In genomic region chr17:45317113-45317820, GRCh38 we compare ENCODE assay signal across 8 cellular contexts. TPM values are rescaled to one million over a fixed set of nuclear protein-coding genes. Genes with fewer than 3 reads are reported as not detected.
DNase-seq lines count a peak whose midpoint lies in the region; ATAC-seq and TF ChIP-seq lines count a peak whose summit lies in the region.

No MANE protein-coding gene starts in this region.

- peaks cover 11 to 46% (median 33%) of the 10 kb centered on the region in 4 donors for H3K4me1 ChIP-seq in liver (ENCODE audit: control insufficient read depth in 4 of 4, insufficient read depth in 4 of 4, low read length in 3 of 4)

- peaks cover 6% of the 10 kb centered on the region for H3K36me3 Mint-ChIP-seq in CD4-positive, alpha-beta T cell (ENCODE audit: low read depth)

- H3K9ac ChIP-seq in liver (ENCODE audit: low read depth in 1 of 2, low read length in 2 of 2) = peak overlapping the region; percentile 55 to 67

- peak overlapping the region; percentile 51 for H3K27ac ChIP-seq in CD4-positive, alpha-beta T cell (ENCODE audit: low read depth, low read length)
- H3K27ac ChIP-seq in liver (ENCODE audit: low read depth in 1 of 2, low read length in 2 of 2) = peak overlapping the region; percentile 88 to 92

- no peaks in the 10 kb centered on the region for H3K27me3 Mint-ChIP-seq in CD4-positive, alpha-beta T cell

- peak in 1 of 2 donors; percentile 38 for TF ChIP-seq RAD21 in liver (IDR thresholded peaks at IDR 0.05)

- H3K36me3 ChIP-seq in liver (ENCODE audit: control insufficient read depth in 4 of 4, insufficient read depth in 3 of 4, low read depth in 1 of 4, low read length in 3 of 4) = no peaks in the 10 kb centered on the region

- POLR2A ChIA-PET in CD4-positive, alpha-beta T cell (lab: Charles Lee) = interaction anchor here (0.5 to 6.1 kb wide), 40 partner anchors 9 to 1101 kb away, joined by 3 to 61 read pairs (median 5); partner anchors contain the start of genes ACBD4, DBF4B, EFTUD2 and FMNL1

- intact Hi-C loops in CD4-positive, alpha-beta T cell (cut with DNase I, micrococcal nuclease) = loop anchor here (2.0 to 5.0 kb wide), 9 partner anchors 38 to 255 kb away; partner anchors contain the start of genes HEXIM1 (in 1 of the 2), HEXIM2 (in 1 of the 2) and NMT1 (in 1 of the 2)

- peak; percentile 83 for ATAC-seq in CD4-positive, alpha-beta T cell (ENCODE audit: poor library complexity)
- peak; percentile 61 for ATAC-seq in GM19438 (IDR thresholded peaks at IDR 0.05; ENCODE audit: low read depth, unreplicated experiment)
- ATAC-seq in HG03571 (IDR thresholded peaks at IDR 0.05; ENCODE audit: unreplicated experiment) = peak; percentile 70

- peak overlapping the region; percentile 85 for H3K27ac Mint-ChIP-seq in CD4-positive, alpha-beta T cell

- H3K4me3 ChIP-seq in liver (ENCODE audit: low read depth in 1 of 3, low read length in 3 of 3) = peak overlapping the region; percentile 15 to 76 (median 42)

- no peaks in the 10 kb centered on the region for H3K9me3 Mint-ChIP-seq in CD4-positive, alpha-beta T cell

- no peaks in the 10 kb centered on the region for H3K9me3 ChIP-seq in CD4-positive, alpha-beta T cell (ENCODE audit: control insufficient read depth, low read length)
- no peaks in the 10 kb centered on the region for H3K9me3 ChIP-seq in liver (ENCODE audit: control insufficient read depth in 4 of 4, low read length in 3 of 4)

- peak; percentile 99 to 100 (median 100) for DNase-seq in CD4-positive, alpha-beta T cell
- DNase-seq in NCI-H774 (lab: John Stamatoyannopoulos, UW) (peak; percentile 100), dermis microvascular lymphatic vessel endothelial cell (ENCODE audit: low read depth in 2 of 2) (peak; percentile 100)
- peak; percentile 99 for DNase-seq in activated CD4-positive, alpha-beta T cell treated with anti-CD3 and anti-CD28 coated beads, Interleukin-2, amount 50 U/mL, for 48 hours
- peak; percentile 99 for DNase-seq in stimulated activated CD4-positive, alpha-beta T cell treated with anti-CD3 and anti-CD28 coated beads, Interleukin-4, amount 100 ng/mL, for 1 hour

- CTCF ChIA-PET in CD4-positive, alpha-beta T cell (lab: Charles Lee) = interaction anchor here (0.6 to 5.1 kb wide), 18 partner anchors 8 to 894 kb away, joined by 3 to 48 read pairs (median 5); partner anchors contain the start of genes ACBD4 and HEXIM1

- H3K4me1 Mint-ChIP-seq in CD4-positive, alpha-beta T cell (ENCODE audit: low read depth) = peaks cover 88% of the 10 kb centered on the region

- under 1% methylated on average over 53 of the region's 53 CpGs for WGBS in liver

- no peak for TF ChIP-seq CTCF in CD4-positive, alpha-beta T cell (IDR thresholded peaks at IDR 0.05)
- TF ChIP-seq CTCF in liver (IDR thresholded peaks at IDR 0.05; ENCODE audit: low read depth, low read length, missing input control) = no peak

- H3K4me3 Mint-ChIP-seq in CD4-positive, alpha-beta T cell = peak overlapping the region; percentile 98

- no peaks in the 10 kb centered on the region for H3K27me3 ChIP-seq in CD4-positive, alpha-beta T cell (ENCODE audit: control insufficient read depth, insufficient read depth, low read length)
- no peaks in the 10 kb centered on the region for H3K27me3 ChIP-seq in liver (ENCODE audit: control insufficient read depth in 4 of 4, insufficient read depth in 4 of 4, low read length in 3 of 4)

TF ChIP-seq in liver, 16 proteins besides CTCF, POLR2A, EP300 and RAD21:
- TF ChIP-seq HNF4G (IDR thresholded peaks at IDR 0.05) = no peak
- TF ChIP-seq ATF3 (IDR thresholded peaks at IDR 0.05) = no peak
- TF ChIP-seq EGR1 (IDR thresholded peaks at IDR 0.05; ENCODE audit: low read depth in 2 of 2) = peak; percentile 13 to 81
- TF ChIP-seq, protein P1, sequence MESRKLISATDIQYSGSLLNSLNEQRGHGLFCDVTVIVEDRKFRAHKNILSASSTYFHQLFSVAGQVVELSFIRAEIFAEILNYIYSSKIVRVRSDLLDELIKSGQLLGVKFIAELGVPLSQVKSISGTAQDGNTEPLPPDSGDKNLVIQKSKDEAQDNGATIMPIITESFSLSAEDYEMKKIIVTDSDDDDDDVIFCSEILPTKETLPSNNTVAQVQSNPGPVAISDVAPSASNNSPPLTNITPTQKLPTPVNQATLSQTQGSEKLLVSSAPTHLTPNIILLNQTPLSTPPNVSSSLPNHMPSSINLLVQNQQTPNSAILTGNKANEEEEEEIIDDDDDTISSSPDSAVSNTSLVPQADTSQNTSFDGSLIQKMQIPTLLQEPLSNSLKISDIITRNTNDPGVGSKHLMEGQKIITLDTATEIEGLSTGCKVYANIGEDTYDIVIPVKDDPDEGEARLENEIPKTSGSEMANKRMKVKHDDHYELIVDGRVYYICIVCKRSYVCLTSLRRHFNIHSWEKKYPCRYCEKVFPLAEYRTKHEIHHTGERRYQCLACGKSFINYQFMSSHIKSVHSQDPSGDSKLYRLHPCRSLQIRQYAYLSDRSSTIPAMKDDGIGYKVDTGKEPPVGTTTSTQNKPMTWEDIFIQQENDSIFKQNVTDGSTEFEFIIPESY (IDR thresholded peaks at IDR 0.05) = peak; percentile 78
- peak; percentile 95 for TF ChIP-seq SP1 (IDR thresholded peaks at IDR 0.05)
- peak; percentile 75 for TF ChIP-seq YY1 (IDR thresholded peaks at IDR 0.05)
- TF ChIP-seq MAX (IDR thresholded peaks at IDR 0.05) = peak; percentile 97
- TF ChIP-seq RXRA (IDR thresholded peaks at IDR 0.05) = peak; percentile 5 to 78
- no peak for TF ChIP-seq TAF1 (conservative IDR thresholded peaks at IDR 0.05)
- TF ChIP-seq FOXA2 (IDR thresholded peaks at IDR 0.05) = no peak
- peak in 1 of 2 donors; percentile 8 for TF ChIP-seq JUND (IDR thresholded peaks at IDR 0.05)
- peak; percentile 52 for TF ChIP-seq REST (IDR thresholded peaks at IDR 0.05)
- TF ChIP-seq FOXA1 (IDR thresholded peaks at IDR 0.05) = peak; percentile 12
- peak in 1 of 2 donors; percentile 73 for TF ChIP-seq GABPA (IDR thresholded peaks at IDR 0.05 in 1 of 2, conservative IDR thresholded peaks at IDR 0.05 in 1 of 2)
- TF ChIP-seq NR2F2 (IDR thresholded peaks at IDR 0.05) = no peak
- TF ChIP-seq HNF4A (conservative IDR thresholded peaks at IDR 0.05) = peak in 1 of 2 donors; percentile 19
TF ChIP-seq in liver: peak in this region for 11.

RNA-seq across cellular contexts. Expression of gene MAP3K14, which starts 0.4 kb away (rescaled TPM):
- 10 to 100 TPM; 41.4 to 46.5 TPM for total RNA-seq in CD4-positive, alpha-beta T cell
- 1.4 and 1.9 TPM in 2 replicates for total RNA-seq in dermis microvascular lymphatic vessel endothelial cell
- total RNA-seq in liver = 1 to 10 TPM; 1.2 to 7.8 TPM
- polyA plus RNA-seq in liver = 1 to 10 TPM; 2.2 to 6.1 TPM

RNA-seq across cellular contexts. Expression of gene SPATA32, which starts 55.4 kb away (rescaled TPM):
- under 1 TPM; 0.20 to 0.27 TPM for total RNA-seq in CD4-positive, alpha-beta T cell
- not detected in 2 replicates for total RNA-seq in dermis microvascular lymphatic vessel endothelial cell
- not detected for total RNA-seq in liver
- polyA plus RNA-seq in liver = not detected

Comparison
In these comparisons a context has a peak if more than half of its experiments do, and no peak if none do; other contexts are left out.
1. Peak in every context shown above with its lines: DNase-seq, ATAC-seq, H3K4me3 ChIP-seq and H3K27ac ChIP-seq.
2. RNA of gene MAP3K14, which starts 0.4 kb away (total RNA-seq): 41.4 to 46.5 TPM in CD4-positive, alpha-beta T cell; 1.2 to 7.8 TPM in liver and 1.4 to 1.9 TPM in dermis microvascular lymphatic vessel endothelial cell; every median in the first group is over 4 times any median in the second.